ENCODE assay signal across 1 cellular context in genomic region chr9:3479516-3480352, GRCh38.
TF ChIP-seq lines count a peak whose summit lies in the region.

No MANE protein-coding gene starts in this region.

TF ChIP-seq in SK-N-SH, 30 proteins besides CTCF, POLR2A, EP300 and RAD21 (continued from another document):
- TF ChIP-seq PBX3 (IDR thresholded peaks at IDR 0.05), result no peak
TF ChIP-seq in SK-N-SH: peak in this region for 0.
